ENCODE assay signal across 15 cellular contexts in genomic region chr12:25197608-25198007, GRCh38. TPM values are rescaled to one million over a fixed set of nuclear protein-coding genes. Genes with fewer than 3 reads are reported as not detected.
"Had no signal": no experiment of that assay in that cellular context is flagged by ENCODE, and none has a peak within 500 bp of the region (broad histone marks: within the 10 kb centered on the region; RNA-seq: fewer than 3 reads in every experiment).

No MANE protein-coding gene starts in this region.

- H3K4me1 ChIP-seq: colonic mucosa, pancreas had no signal

- H3K27me3 ChIP-seq: colonic mucosa, heart right ventricle, pancreas, upper lobe of left lung had no signal

- ATAC-seq: activated T-helper 17 cell treated with anti-CD3 and anti-CD28 coated beads, Interleukin-2, amount 50 U/mL, for 72 hours; heart right ventricle; left ventricle myocardium superior; pancreas; stimulated activated naive CD8-positive, alpha-beta T cell treated with anti-CD3 and anti-CD28 coated beads, Interleukin-15, Interleukin-2, amounts not matched to agents 100 U/mL and 50 U/mL, for 24 hours had no signal

- H3K9me3 ChIP-seq: colonic mucosa, heart right ventricle, pancreas, upper lobe of left lung had no signal

- DNase-seq: activated B cell treated with CpG ODN at 0.5 μM for 24 hours; activated CD4-positive, alpha-beta T cell treated with anti-CD3 and anti-CD28 coated beads, Interleukin-2, amount 10 ng/mL, durations not matched to agents 24 days and 14 days; activated naive CD4-positive, alpha-beta T cell treated with anti-CD3 and anti-CD28 coated beads, Interleukin-2, amount 10 ng/mL, durations not matched to agents 7 days and 5 days; caudate nucleus; colonic mucosa; heart right ventricle; left ventricle myocardium superior; pancreas; stimulated activated CD4-positive, alpha-beta T cell treated with anti-CD3 and anti-CD28 coated beads, Interleukin-12 subunit alpha, Interleukin-12 subunit beta, amount 100 ng/mL, for 4 hours; stimulated activated naive CD8-positive, alpha-beta T cell treated with anti-CD3 and anti-CD28 coated beads, Interleukin-15, Interleukin-2, amounts not matched to agents 100 U/mL and 50 U/mL, for 24 hours; upper lobe of left lung had no signal

- H3K36me3 ChIP-seq: colonic mucosa, pancreas, upper lobe of left lung had no signal

- H3K4me3 Mint-ChIP-seq: activated B cell treated with CpG ODN at 0.5 μM for 24 hours; activated CD4-positive, alpha-beta T cell treated with anti-CD3 and anti-CD28 coated beads, Interleukin-2, amount 10 ng/mL, durations not matched to agents 24 days and 14 days; activated naive CD4-positive, alpha-beta T cell treated with anti-CD3 and anti-CD28 coated beads, Interleukin-2, amount 10 ng/mL, durations not matched to agents 7 days and 5 days; activated T-helper 17 cell treated with anti-CD3 and anti-CD28 coated beads, Interleukin-2, amount 50 U/mL, for 72 hours had no signal

- H3K4me3 ChIP-seq: colonic mucosa, heart right ventricle, pancreas, upper lobe of left lung had no signal

- H3K27me3 Mint-ChIP-seq: activated B cell treated with CpG ODN at 0.5 μM for 24 hours; activated CD4-positive, alpha-beta T cell treated with anti-CD3 and anti-CD28 coated beads, Interleukin-2, amount 10 ng/mL, durations not matched to agents 24 days and 14 days; activated T-helper 17 cell treated with anti-CD3 and anti-CD28 coated beads, Interleukin-2, amount 50 U/mL, for 72 hours had no signal

- H3K9me3 Mint-ChIP-seq: activated B cell treated with CpG ODN at 0.5 μM for 24 hours; activated CD4-positive, alpha-beta T cell treated with anti-CD3 and anti-CD28 coated beads, Interleukin-2, amount 10 ng/mL, durations not matched to agents 24 days and 14 days; activated naive CD4-positive, alpha-beta T cell treated with anti-CD3 and anti-CD28 coated beads, Interleukin-2, amount 10 ng/mL, durations not matched to agents 7 days and 5 days; activated T-helper 17 cell treated with anti-CD3 and anti-CD28 coated beads, Interleukin-2, amount 50 U/mL, for 72 hours had no signal

- H3K27ac Mint-ChIP-seq: activated CD4-positive, alpha-beta T cell treated with anti-CD3 and anti-CD28 coated beads, Interleukin-2, amount 10 ng/mL, durations not matched to agents 24 days and 14 days; activated naive CD4-positive, alpha-beta T cell treated with anti-CD3 and anti-CD28 coated beads, Interleukin-2, amount 10 ng/mL, durations not matched to agents 7 days and 5 days; activated T-helper 17 cell treated with anti-CD3 and anti-CD28 coated beads, Interleukin-2, amount 50 U/mL, for 72 hours had no signal

- FAIRE-seq: frontal cortex, keratinocyte, pancreas had no signal

- H3K27ac ChIP-seq: colonic mucosa, heart right ventricle, pancreas, upper lobe of left lung had no signal

RNA-seq across cellular contexts. Expression of gene DNAI7, which starts 2.6 kb away (rescaled TPM):
- total RNA-seq: activated CD4-positive, alpha-beta T cell treated with anti-CD3 and anti-CD28 coated beads, Interleukin-2, amount 10 ng/mL, durations not matched to agents 24 days and 14 days; colonic mucosa; mesenteric fat pad had no signal
